In the genomic region with DNA sequence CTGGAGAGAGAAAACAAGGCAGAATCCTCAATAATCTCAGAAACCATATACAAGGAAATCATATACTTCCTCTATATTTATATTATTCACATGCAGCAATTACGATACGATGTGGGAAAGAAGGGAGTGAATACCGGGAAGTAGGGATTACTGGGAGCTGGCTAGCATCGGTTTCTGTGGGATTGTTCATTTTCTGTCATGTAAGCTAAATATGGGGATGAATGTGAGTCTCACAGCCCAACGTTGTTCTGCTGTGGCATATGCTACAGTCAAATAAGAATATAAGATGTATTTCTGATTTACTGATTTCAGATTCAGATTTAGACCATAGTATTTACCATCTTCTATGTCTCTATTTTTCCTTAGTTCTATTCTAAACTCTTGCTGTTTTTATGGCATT, we compare ENCODE assay signal across 8 cellular contexts.
"Had no signal": no experiment of that assay in that cellular context is flagged by ENCODE, and none has a peak within 500 bp of the region (broad histone marks: within the 10 kb centered on the region; RNA-seq: fewer than 3 reads in every experiment).

No MANE protein-coding gene starts in this region.

- FAIRE-seq: G401.6, GM12878, GM12891, GM12892, GM18507, GM19239 had no signal

- DNase-seq: GDM1, GF-D8 had no signal

- H3K4me3 ChIP-seq: GM12878 had no signal

- ATAC-seq: GM12878 had no signal
